Comparison of ENCODE assay signal across 21 cellular contexts in the genomic region with DNA sequence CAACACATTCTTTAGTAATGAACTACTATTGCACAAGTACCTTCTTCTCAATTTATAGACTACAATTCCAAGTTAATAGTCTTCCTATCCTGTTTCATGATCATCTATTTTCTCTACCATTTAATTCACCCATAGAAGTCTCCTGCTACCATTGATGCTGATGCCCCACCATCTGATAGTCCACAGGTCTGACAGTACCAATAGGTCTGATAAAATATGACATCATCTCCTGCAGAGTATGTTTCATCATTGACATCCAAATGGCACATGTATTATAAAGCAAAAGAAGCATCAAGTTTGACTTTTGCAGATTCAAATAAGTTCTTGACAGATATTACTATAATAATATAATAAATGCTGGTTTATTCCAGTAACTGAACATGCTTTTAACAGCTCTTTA.
"Had no signal": no experiment of that assay in that cellular context is flagged by ENCODE, and none has a peak within 500 bp of the region (broad histone marks: within the 10 kb centered on the region; RNA-seq: fewer than 3 reads in every experiment).

No MANE protein-coding gene starts in this region.

- H3K4me3 ChIP-seq: body of pancreas, lower lobe of right lung, neural progenitor cell, sigmoid colon, smooth muscle cell, testis, upper lobe of left lung had no signal

- FAIRE-seq: keratinocyte had no signal

- H3K36me3 ChIP-seq: lower lobe of right lung, neural progenitor cell, sigmoid colon, upper lobe of left lung had no signal

- H3K36me3 Mint-ChIP-seq: naive B cell had no signal

- H3K27ac Mint-ChIP-seq: activated CD4-positive, alpha-beta memory T cell treated with anti-CD3 and anti-CD28 coated beads for 36 hours; neural progenitor cell; stimulated activated memory B cell treated with anti-CD40 and anti-IgM and Interleukin-4, amounts not matched to agents 10 μg/mL and 1 μg/mL and 100 μg/mL, for 72 hours had no signal

- DNase-seq: activated CD4-positive, alpha-beta memory T cell treated with anti-CD3 and anti-CD28 coated beads for 36 hours; activated CD4-positive, alpha-beta T cell treated with anti-CD3 and anti-CD28 coated beads for 1 hour; activated naive CD4-positive, alpha-beta T cell treated with Interleukin-2 at 50 U/mL for 16 hours; activated T-cell treated with anti-CD3 and anti-CD28 coated beads, Interleukin-2, amount 50 U/mL, for 48 hours; anterior cingulate cortex; body of pancreas; dermis blood vessel endothelial cell; effector CD8-positive, alpha-beta T cell; foreskin keratinocyte; lower lobe of right lung; mesendoderm; naive B cell; sigmoid colon; stimulated activated CD4-positive, alpha-beta T cell treated with anti-CD3 and anti-CD28 coated beads, Interleukin-15, amount 100 ng/mL, for 24 hours; testis; upper lobe of left lung had no signal

- H3K4me2 ChIP-seq: neural progenitor cell, smooth muscle cell had no signal

- H3K9me3 ChIP-seq: body of pancreas, lower lobe of right lung, sigmoid colon, testis, upper lobe of left lung had no signal

- H3K27me3 ChIP-seq: body of pancreas, foreskin keratinocyte, neural progenitor cell, sigmoid colon, testis, upper lobe of left lung had no signal

- H2AFZ ChIP-seq: neural progenitor cell had no signal

- ATAC-seq: body of pancreas; foreskin keratinocyte; lower lobe of right lung; stimulated activated memory B cell treated with anti-CD40 and anti-IgM and Interleukin-4, amounts not matched to agents 10 μg/mL and 1 μg/mL and 100 μg/mL, for 72 hours had no signal

- H3K27ac ChIP-seq: body of pancreas, foreskin keratinocyte, lower lobe of right lung, neural progenitor cell, sigmoid colon, testis, upper lobe of left lung, VCaP had no signal

- H3K9me3 Mint-ChIP-seq: activated CD4-positive, alpha-beta memory T cell treated with anti-CD3 and anti-CD28 coated beads for 36 hours; stimulated activated memory B cell treated with anti-CD40 and anti-IgM and Interleukin-4, amounts not matched to agents 10 μg/mL and 1 μg/mL and 100 μg/mL, for 72 hours had no signal

- H3K27me3 Mint-ChIP-seq: activated CD4-positive, alpha-beta memory T cell treated with anti-CD3 and anti-CD28 coated beads for 36 hours; naive B cell; stimulated activated memory B cell treated with anti-CD40 and anti-IgM and Interleukin-4, amounts not matched to agents 10 μg/mL and 1 μg/mL and 100 μg/mL, for 72 hours had no signal

- H3K9ac ChIP-seq: neural progenitor cell had no signal

- H3K4me3 Mint-ChIP-seq: activated CD4-positive, alpha-beta memory T cell treated with anti-CD3 and anti-CD28 coated beads for 36 hours; neural progenitor cell; stimulated activated memory B cell treated with anti-CD40 and anti-IgM and Interleukin-4, amounts not matched to agents 10 μg/mL and 1 μg/mL and 100 μg/mL, for 72 hours had no signal
